20 cellular contexts compared by ENCODE assay signal in the genomic region with DNA sequence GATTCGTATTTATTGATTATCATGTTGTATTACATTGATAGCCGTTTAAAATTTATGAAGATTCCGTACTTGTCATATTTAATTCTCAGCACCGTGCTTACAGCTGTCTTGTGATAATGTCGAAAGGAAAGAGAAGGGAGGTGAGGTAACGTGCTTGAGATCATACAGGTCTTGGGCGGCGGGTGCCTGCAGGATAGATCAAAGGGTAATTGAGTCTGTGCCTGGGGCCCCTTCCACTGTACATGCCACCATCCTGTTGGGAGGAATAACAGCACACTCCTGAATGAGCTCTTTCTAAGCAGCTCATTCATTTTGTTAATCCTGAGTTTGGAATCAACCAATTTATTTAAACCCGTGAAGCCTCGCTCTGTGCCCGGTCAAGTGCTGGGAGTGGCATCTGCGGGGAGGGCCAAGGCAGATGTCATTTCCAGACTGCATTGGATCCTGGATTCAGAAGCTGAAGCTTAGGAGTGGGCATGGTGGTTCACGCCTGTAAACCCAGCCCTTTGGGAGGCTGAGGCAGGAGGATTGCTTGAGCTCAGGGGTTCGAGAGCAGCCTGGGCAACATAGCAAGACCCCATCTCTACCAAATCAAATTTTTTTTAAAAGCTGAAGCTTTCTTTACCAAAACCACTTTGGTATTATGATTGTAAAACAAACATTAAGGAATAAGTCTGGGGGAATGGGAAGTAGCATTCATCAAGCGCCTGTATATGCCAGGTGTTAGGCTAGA. TPM values are rescaled to one million over a fixed set of nuclear protein-coding genes. Genes with fewer than 3 reads are reported as not detected.
DNase-seq lines count a peak whose midpoint lies in the region; ATAC-seq, FAIRE-seq and TF ChIP-seq lines count a peak whose summit lies in the region.
"Had no signal": no experiment of that assay in that cellular context is flagged by ENCODE, and none has a peak within 500 bp of the region (broad histone marks: within the 10 kb centered on the region; RNA-seq: fewer than 3 reads in every experiment).

No MANE protein-coding gene starts in this region.

- H3K4me2 ChIP-seq in K562 (ENCODE audit: insufficient read depth, low read length): no peak overlapping the region
- no peak overlapping the region for H3K4me2 ChIP-seq in trophoblast cell (ENCODE audit: low read length)

- intact Hi-C loops in K562 (cut with micrococcal nuclease) (no loop called here), thyroid gland (cut with DNase I) (loop anchor here (10.0 kb wide), 1 partner anchor 110 kb away; no protein-coding TSS in a partner anchor), right cardiac atrium (cut with DNase I) (loop anchor here (5.0 to 10.0 kb wide), 4 partner anchors 110 to 1480 kb away; partner anchors contain the start of gene MAF (in 1 of the 4))

- H4K12ac ChIP-seq in trophoblast cell (ENCODE audit: low read depth, low read length): no peak overlapping the region

- no peak overlapping the region for H3K14ac ChIP-seq in trophoblast cell (ENCODE audit: low read length)

- ATAC-seq in K562: no peak
- ATAC-seq in right cardiac atrium: no peak

- H4K20me1 ChIP-seq in K562 (replicated peaks; ENCODE audit: control insufficient read depth, insufficient read depth, low read length): no peaks in the 10 kb centered on the region

- CTCF ChIA-PET in HEK293 (lab: Yijun Ruan, JAX): interaction anchor here (0.6 to 2.4 kb wide), 8 partner anchors 11 to 645 kb away, joined by 3 to 15 read pairs (median 3); partner anchors contain the start of gene WWOX
- CTCF ChIA-PET in K562 (lab: Yijun Ruan, JAX; ENCODE audit: low intra/inter-chr PET ratio): no interaction called here

- no peak overlapping the region for H3K18ac ChIP-seq in trophoblast cell (ENCODE audit: low read length)

- no peak overlapping the region for H2AK5ac ChIP-seq in trophoblast cell (ENCODE audit: low read length)

- TF ChIP-seq CTCF in HEK293 (tag by site-specific recombination; IDR thresholded peaks at IDR 0.05): no peak
- no peak for TF ChIP-seq CTCF in K562 (IDR thresholded peaks at IDR 0.05 in 2 of 3, conservative IDR thresholded peaks at IDR 0.05 in 1 of 3; ENCODE audit: insufficient read depth in 2 of 3, low read depth in 1 of 3, low read length in 3 of 3)
- no peak for TF ChIP-seq CTCF in thyroid gland (IDR thresholded peaks at IDR 0.05)

- no peak overlapping the region for H4K8ac ChIP-seq in trophoblast cell (ENCODE audit: low read depth, low read length)

- POLR2A ChIA-PET in HEK293 (lab: Yijun Ruan, JAX): no interaction called here
- POLR2A ChIA-PET in K562 (lab: Yijun Ruan, JAX): no interaction called here

- H3K23ac ChIP-seq in trophoblast cell (ENCODE audit: low read length): no peak overlapping the region

- no peak overlapping the region for H3K4ac ChIP-seq in trophoblast cell (ENCODE audit: low read depth, low read length)

- H3K4me3 ChIP-seq in HEK293 (ENCODE audit: low read depth, low read length) (no peak overlapping the region), K562 (no peak overlapping the region), trophoblast cell (ENCODE audit: low read depth, low read length) (no peak overlapping the region), thyroid gland (replicated peaks in 1 of 3) (no peak overlapping the region), right cardiac atrium (ENCODE audit: low read length) (no peak overlapping the region)
- H3K4me3 ChIP-seq: GM23248 had no signal

- 61% methylated on average over 15 of the region's 15 CpGs for WGBS in K562 (ENCODE audit: insufficient coverage, low coverage, missing lambda C conversion rate)
- WGBS in trophoblast cell (ENCODE audit: extremely low coverage, insufficient coverage, insufficient read length): no CpG with 5 or more reads among the region's 15 CpGs
- WGBS in thyroid gland, 2 donors: 95 to 96% methylated on average over 15 of the region's 15 CpGs
- 94% methylated on average over 15 of the region's 15 CpGs for WGBS in right cardiac atrium

- no peak for FAIRE-seq in K562 (lab: Jason Lieb, UNC)
- FAIRE-seq: GM12891, GM18507, H1 had no signal

- H3K79me2 ChIP-seq in K562 (ENCODE audit: control insufficient read depth, insufficient read depth, low read length) (no peaks in the 10 kb centered on the region), trophoblast cell (ENCODE audit: control insufficient read depth, insufficient read depth, low read length, poor library complexity) (no peaks in the 10 kb centered on the region)

- DNase-seq in K562 (ENCODE audit: extremely low read depth in 1 of 4, low spot score in 3 of 4) (no peak), trophoblast cell (peak; percentile 15 to 77), thyroid gland (no peak), right cardiac atrium (no peak), NOMO-1 treated with DMSO at 0.1 percent for 48 hours (lab: John Stamatoyannopoulos, UW; ENCODE audit: unreplicated experiment) (no peak), DMS114 treated with DMSO at 0.1 percent for 48 hours (lab: John Stamatoyannopoulos, UW; ENCODE audit: unreplicated experiment) (no peak)
- DNase-seq: C1 segment of cervical spinal cord; Calu3; CD4-positive, alpha-beta memory T cell; COR-L47; DMS79; EL; GF-D8; GM23248; H7; HCEC 1CT had no signal

- peaks cover 15% of the 10 kb centered on the region for H3K4me1 ChIP-seq in HEK293 (ENCODE audit: control insufficient read depth, insufficient read depth, low read length)
- no peaks in the 10 kb centered on the region for H3K4me1 ChIP-seq in K562 (replicated peaks in 1 of 2; ENCODE audit: control insufficient read depth in 2 of 2, insufficient read depth in 2 of 2, low read length in 2 of 2)
- H3K4me1 ChIP-seq in trophoblast cell (ENCODE audit: control insufficient read depth in 1 of 2, insufficient read depth in 2 of 2, low read length in 2 of 2): peaks cover 0 to 7% of the 10 kb centered on the region in 2 experiments
- H3K4me1 ChIP-seq in thyroid gland: peaks cover 28 to 41% of the 10 kb centered on the region in 2 donors
- peaks cover 2% of the 10 kb centered on the region for H3K4me1 ChIP-seq in right cardiac atrium (ENCODE audit: control insufficient read depth, insufficient read depth, low read length)

- H3K79me1 ChIP-seq in trophoblast cell (ENCODE audit: low read length): no peaks in the 10 kb centered on the region

- no peak overlapping the region for H2BK120ac ChIP-seq in trophoblast cell (ENCODE audit: insufficient read depth, low read length, poor library complexity)

- H3K9me3 ChIP-seq in HEK293 (ENCODE audit: control insufficient read depth, insufficient read depth, low read depth, low read length) (no peaks in the 10 kb centered on the region), K562 (replicated peaks; ENCODE audit: control insufficient read depth, insufficient read depth, low read depth, low read length) (no peaks in the 10 kb centered on the region), trophoblast cell (ENCODE audit: insufficient read depth, low read depth, low read length) (peaks cover 2% of the 10 kb centered on the region), thyroid gland (no peaks in the 10 kb centered on the region), right cardiac atrium (ENCODE audit: control insufficient read depth, low read length) (no peaks in the 10 kb centered on the region)

- H3K27ac ChIP-seq in HEK293 (ENCODE audit: extremely low read depth, low read depth, low read length) (no peak overlapping the region), K562 (ENCODE audit: extremely low read depth, low read depth, low read length) (no peak overlapping the region), trophoblast cell (ENCODE audit: low read depth, low read length) (no peak overlapping the region), thyroid gland (peak overlapping the region in 2 of 3 donors; percentile 3 to 74), right cardiac atrium (ENCODE audit: low read length) (no peak overlapping the region)
- H3K27ac ChIP-seq: GM23248 had no signal

- TF ChIP-seq POLR2A in K562 (conservative IDR thresholded peaks at IDR 0.05) (no peak), thyroid gland (IDR thresholded peaks at IDR 0.05) (no peak)

- no peaks in the 10 kb centered on the region for H3K9me1 ChIP-seq in K562 (ENCODE audit: control insufficient read depth, insufficient read depth, low read length)

- no peak for TF ChIP-seq EP300 in K562 (IDR thresholded peaks at IDR 0.05; ENCODE audit: low read length)

- H3K9ac ChIP-seq in K562 (ENCODE audit: insufficient read depth in 1 of 2, low read depth in 2 of 2, low read length in 2 of 2) (no peak overlapping the region), trophoblast cell (ENCODE audit: low read length) (no peak overlapping the region)
- H3K9ac ChIP-seq: GM23248 had no signal

- TF ChIP-seq RAD21 in K562 (CRISPR knock-in tag; conservative IDR thresholded peaks at IDR 0.05 in 1 of 2, IDR thresholded peaks at IDR 0.05 in 1 of 2): no peak

- no TSS peak for BruUV-seq in K562 (replicated peaks; lab: Mats Ljungman, UMichigan)

- H3K36me3 ChIP-seq in HEK293 (ENCODE audit: control insufficient read depth in 2 of 2, insufficient read depth in 1 of 2, low read length in 2 of 2): peaks cover 0 to 10% of the 10 kb centered on the region in 2 experiments; a peak in 2 of 3 replicates
- H3K36me3 ChIP-seq in K562 (ENCODE audit: control insufficient read depth, insufficient read depth, low read length): no peaks in the 10 kb centered on the region
- H3K36me3 ChIP-seq in trophoblast cell (ENCODE audit: control insufficient read depth in 1 of 2, insufficient read depth in 2 of 2, low read length in 2 of 2): no peaks in the 10 kb centered on the region
- H3K36me3 ChIP-seq in thyroid gland: no peaks in the 10 kb centered on the region

- H2BK12ac ChIP-seq in trophoblast cell (ENCODE audit: low read length): no peak overlapping the region

- H3K27me3 ChIP-seq in K562 (ENCODE audit: control insufficient read depth in 2 of 2, insufficient read depth in 2 of 2, low read length in 2 of 2) (no peaks in the 10 kb centered on the region), trophoblast cell (ENCODE audit: insufficient read depth, low read length) (no peaks in the 10 kb centered on the region), thyroid gland (no peaks in the 10 kb centered on the region), right cardiac atrium (ENCODE audit: control insufficient read depth, insufficient read depth) (no peaks in the 10 kb centered on the region)

- in situ Hi-C loops in K562 (cut with MboI): no loop called here

- no peak overlapping the region for H4K91ac ChIP-seq in trophoblast cell (ENCODE audit: low read depth, low read length)

- H2AFZ ChIP-seq in K562 (ENCODE audit: low read depth, low read length) (no peak overlapping the region), trophoblast cell (ENCODE audit: insufficient read depth, low read length, poor library complexity) (no peak overlapping the region)
- H2AFZ ChIP-seq: GM23248 had no signal

- H2BK5ac ChIP-seq in trophoblast cell (ENCODE audit: low read depth, low read length, poor library complexity): no peak overlapping the region

RNA-seq across cellular contexts. Expression of gene WWOX, which starts 25.8 kb away (rescaled TPM):
- 22.7 and 30.6 TPM in 2 replicates for total RNA-seq in K562 (2011; cell fraction: chromatin; rRNA removed; ENCODE audit: low replicate concordance)
- 22.2 and 28.2 TPM in 2 replicates for total RNA-seq in K562 (2011; cell fraction: nucleolus; rRNA removed)
- total RNA-seq in K562 (2011; cell fraction: nucleoplasm; rRNA removed): 23.4 and 25.7 TPM in 2 replicates
- 17.3 and 22.7 TPM in 2 replicates for total RNA-seq in K562 (2014; rRNA removed)
- 8.1 and 11.8 TPM in 2 replicates for total RNA-seq in K562 (2014; rRNA removed; fragmentation: Illumina TruSeq; extraction: Trizol)
- 15.0 and 18.6 TPM in 2 replicates for total RNA-seq in K562 (2015; rRNA removed; fragmentation: Illumina TruSeq; extraction: Trizol)
- total RNA-seq in K562 (2021): 10.3 and 10.8 TPM in 2 replicates
- 6.5 and 6.6 TPM in 2 replicates for polyA plus RNA-seq in K562 (2011; rRNA removed)
- 5.2 and 6.2 TPM in 2 replicates for polyA plus RNA-seq in K562 (2011; cell fraction: cytosol; rRNA removed)
- 6.6 and 12.3 TPM in 2 replicates for polyA plus RNA-seq in K562 (2011; cell fraction: nucleus; rRNA removed)
- 9.6 and 11.2 TPM in 2 replicates for polyA plus RNA-seq in K562 (2012)
- polyA plus RNA-seq in K562 (2014; fragmentation: Illumina TruSeq; extraction: Trizol): 6.0 and 12.8 TPM in 2 replicates
- 1 to 10 TPM; 1.6 to 1.7 TPM for polyA plus RNA-seq in K562 (2014; fragmentation: Nextera tagmentation; extraction: Ambion mirVana)
- polyA plus RNA-seq in K562 (2014; rRNA removed): 9.4 and 10.8 TPM in 2 replicates
- 10.3 and 10.4 TPM in 2 replicates for polyA minus RNA-seq in K562 (2011; rRNA and poly(A)+ RNA removed)
- 6.4 and 9.8 TPM in 2 replicates for polyA minus RNA-seq in K562 (2011; cell fraction: cytosol; rRNA and poly(A)+ RNA removed)
- polyA minus RNA-seq in K562 (2011; cell fraction: nucleus; rRNA and poly(A)+ RNA removed): 24.5 and 31.0 TPM in 2 replicates
- polyA plus RNA-seq in trophoblast cell (2013): 13.8 and 15.6 TPM in 2 replicates
- 100 to 1,000 TPM; 135 to 209 (median 159) TPM for total RNA-seq in thyroid gland
- total RNA-seq in right cardiac atrium: 10 to 100 TPM; 10.1 to 14.9 (median 13.6) TPM
- polyA plus RNA-seq in right cardiac atrium: 6.0 TPM

Comparison
In these comparisons a context has a peak if more than half of its experiments do, and no peak if none do; other contexts are left out.
1. H3K27ac ChIP-seq: peak in thyroid gland (2 of 3); none in HEK293 (single experiment), K562 (single experiment), trophoblast cell (single experiment) and right cardiac atrium (single experiment).
2. DNase-seq: peak in trophoblast cell (2 of 2); none in K562 (0 of 4), thyroid gland (0 of 2), right cardiac atrium (0 of 3), NOMO-1 treated with DMSO at 0.1 percent for 48 hours (single experiment) and DMS114 treated with DMSO at 0.1 percent for 48 hours (single experiment).
3. RNA of gene WWOX, which starts 25.8 kb away (total RNA-seq): 135 to 209 TPM in thyroid gland; 8.1 to 30.6 TPM in K562 and 10.1 to 14.9 TPM in right cardiac atrium; every median in the first group is over 4 times any median in the second.
4. Of the 44 proteins assayed by ChIP-seq in both K562 and HEK293: peak only in K562: none; only in HEK293: none; in both: ZNF121; in neither: 43.